ENCODE assay signal across 10 cellular contexts in genomic region chr10:103491729-103492364, GRCh38. TPM values are rescaled to one million over a fixed set of nuclear protein-coding genes. Genes with fewer than 3 reads are reported as not detected.
DNase-seq lines count a peak whose midpoint lies in the region; FAIRE-seq and TF ChIP-seq lines count a peak whose summit lies in the region.
"Had no signal": no experiment of that assay in that cellular context is flagged by ENCODE, and none has a peak within 500 bp of the region (broad histone marks: within the 10 kb centered on the region; RNA-seq: fewer than 3 reads in every experiment).

No MANE protein-coding gene starts in this region.

- BruUV-seq in MCF 10A (replicated peaks; lab: Mats Ljungman, UMichigan): no TSS peak

- H3K27ac ChIP-seq in breast epithelium (no peak overlapping the region), kidney (ENCODE audit: low read depth in 2 of 2, low read length in 2 of 2) (no peak overlapping the region), uterus (peak overlapping the region; percentile 87 to 89), testis (no peak overlapping the region), substantia nigra (ENCODE audit: low read depth, low read length, poor library complexity, severe bottlenecking) (no peak overlapping the region)

- CTCF ChIA-PET in MCF 10A (lab: Yijun Ruan, JAX): interaction anchor here (0.5 to 1.7 kb wide), 5 partner anchors 11 to 95 kb away, joined by 3 to 5 read pairs (median 3); partner anchors contain the start of gene PDCD11

- no peaks in the 10 kb centered on the region for H3K36me3 Mint-ChIP-seq in MCF 10A (ENCODE audit: insufficient read depth, unreplicated experiment)
- no peaks in the 10 kb centered on the region for H3K36me3 Mint-ChIP-seq in activated T-helper 1 cell treated with anti-CD3 and anti-CD28 coated beads, Interleukin-12 subunit alpha, Interleukin-12 subunit beta, Interleukin-2, Interleukin-4 antibody, amounts not matched to agents 30 ng/mL and 10 ng/mL and 1 ng/mL, durations not matched to agents 14 hours and 24 hours and 36 hours (ENCODE audit: low read depth)

- peaks cover 25% of the 10 kb centered on the region for H3K4me1 Mint-ChIP-seq in MCF 10A (ENCODE audit: insufficient read depth, unreplicated experiment)
- peaks cover 33% of the 10 kb centered on the region for H3K4me1 Mint-ChIP-seq in activated T-helper 1 cell treated with anti-CD3 and anti-CD28 coated beads, Interleukin-12 subunit alpha, Interleukin-12 subunit beta, Interleukin-2, Interleukin-4 antibody, amounts not matched to agents 30 ng/mL and 10 ng/mL and 1 ng/mL, durations not matched to agents 14 hours and 24 hours and 36 hours (ENCODE audit: low read depth)

- DNase-seq in MCF 10A (ENCODE audit: unreplicated experiment) (peak; percentile 80), breast epithelium (ENCODE audit: low spot score in 2 of 2) (no peak), kidney (peak; percentile 74), uterus (peak; percentile 72 to 88), testis (no peak), midbrain (lab: John Stamatoyannopoulos, UW) (no peak), substantia nigra (lab: John Stamatoyannopoulos, UW) (no peak)
- no peak for DNase-seq in activated T-helper 1 cell treated with anti-CD3 and anti-CD28 coated beads, Interleukin-12 subunit alpha, Interleukin-12 subunit beta, Interleukin-2, Interleukin-4 antibody, amounts not matched to agents 30 ng/mL and 10 ng/mL and 1 ng/mL, durations not matched to agents 14 hours and 24 hours and 36 hours (ENCODE audit: low spot score)
- DNase-seq: activated B cell treated with CpG ODN at 0.5 μM for 24 hours had no signal

- H3K9me3 ChIP-seq in breast epithelium (no peaks in the 10 kb centered on the region), kidney (ENCODE audit: control insufficient read depth in 1 of 2, low read length in 2 of 2) (no peaks in the 10 kb centered on the region), uterus (no peaks in the 10 kb centered on the region), testis (no peaks in the 10 kb centered on the region)

- peaks cover 0 to 20% of the 10 kb centered on the region in 2 donors for H3K27me3 ChIP-seq in breast epithelium
- no peaks in the 10 kb centered on the region for H3K27me3 ChIP-seq in uterus
- no peaks in the 10 kb centered on the region for H3K27me3 ChIP-seq in testis

- no peak for FAIRE-seq in kidney (lab: Jason Lieb, UNC)

- intact Hi-C loops in MCF 10A (cut with micrococcal nuclease): no loop called here
- intact Hi-C loops in breast epithelium (cut with DNase I; ENCODE audit: low total_unique reads): no loop called here
- intact Hi-C loops in activated T-helper 1 cell treated with anti-CD3 and anti-CD28 coated beads, Interleukin-12 subunit alpha, Interleukin-12 subunit beta, Interleukin-2, Interleukin-4 antibody, amounts not matched to agents 30 ng/mL and 10 ng/mL and 1 ng/mL, durations not matched to agents 14 hours and 24 hours and 36 hours (cut with micrococcal nuclease): loop anchor here (5.0 to 10.0 kb wide), 2 partner anchors 205 to 577 kb away; partner anchors contain the start of gene CNNM2
- intact Hi-C loops in kidney (cut with DNase I): no loop called here
- intact Hi-C loops in uterus (cut with DNase I; ENCODE audit: low total_unique reads): no loop called here
- intact Hi-C loops in testis (cut with DNase I; ENCODE audit: low total_unique reads): no loop called here

- H3K4me1 ChIP-seq in breast epithelium: no peaks in the 10 kb centered on the region
- peaks cover 0 to 4% of the 10 kb centered on the region in 2 donors for H3K4me1 ChIP-seq in kidney (ENCODE audit: control insufficient read depth in 1 of 2, insufficient read depth in 1 of 2, low read depth in 1 of 2, low read length in 2 of 2)
- peaks cover 4 to 11% of the 10 kb centered on the region in 2 donors for H3K4me1 ChIP-seq in uterus
- H3K4me1 ChIP-seq in testis: no peaks in the 10 kb centered on the region

- peak overlapping the region; percentile 0 for H3K27ac Mint-ChIP-seq in MCF 10A (ENCODE audit: low read depth, unreplicated experiment)
- H3K27ac Mint-ChIP-seq in activated T-helper 1 cell treated with anti-CD3 and anti-CD28 coated beads, Interleukin-12 subunit alpha, Interleukin-12 subunit beta, Interleukin-2, Interleukin-4 antibody, amounts not matched to agents 30 ng/mL and 10 ng/mL and 1 ng/mL, durations not matched to agents 14 hours and 24 hours and 36 hours: peak overlapping the region; percentile 42

- H3K27me3 Mint-ChIP-seq in MCF 10A (ENCODE audit: insufficient read depth, unreplicated experiment): peaks cover 17% of the 10 kb centered on the region
- peaks cover 43% of the 10 kb centered on the region for H3K27me3 Mint-ChIP-seq in activated T-helper 1 cell treated with anti-CD3 and anti-CD28 coated beads, Interleukin-12 subunit alpha, Interleukin-12 subunit beta, Interleukin-2, Interleukin-4 antibody, amounts not matched to agents 30 ng/mL and 10 ng/mL and 1 ng/mL, durations not matched to agents 14 hours and 24 hours and 36 hours (ENCODE audit: insufficient read depth)

- H3K9ac ChIP-seq in kidney (ENCODE audit: low read length in 2 of 2): no peak overlapping the region

- POLR2A ChIA-PET in MCF 10A (lab: Yijun Ruan, JAX): interaction anchor here (0.7 to 1.0 kb wide), 2 partner anchors 19 to 101 kb away, joined by 3 read pairs; no protein-coding TSS in a partner anchor

- no peaks in the 10 kb centered on the region for H3K9me3 Mint-ChIP-seq in MCF 10A (ENCODE audit: unreplicated experiment)
- no peaks in the 10 kb centered on the region for H3K9me3 Mint-ChIP-seq in activated T-helper 1 cell treated with anti-CD3 and anti-CD28 coated beads, Interleukin-12 subunit alpha, Interleukin-12 subunit beta, Interleukin-2, Interleukin-4 antibody, amounts not matched to agents 30 ng/mL and 10 ng/mL and 1 ng/mL, durations not matched to agents 14 hours and 24 hours and 36 hours
- H3K9me3 Mint-ChIP-seq: activated B cell treated with CpG ODN at 0.5 μM for 24 hours had no signal

- H3K4me3 Mint-ChIP-seq in MCF 10A (ENCODE audit: unreplicated experiment): peak overlapping the region; percentile 5
- peak overlapping the region; percentile 51 for H3K4me3 Mint-ChIP-seq in activated T-helper 1 cell treated with anti-CD3 and anti-CD28 coated beads, Interleukin-12 subunit alpha, Interleukin-12 subunit beta, Interleukin-2, Interleukin-4 antibody, amounts not matched to agents 30 ng/mL and 10 ng/mL and 1 ng/mL, durations not matched to agents 14 hours and 24 hours and 36 hours
- H3K4me3 Mint-ChIP-seq: activated B cell treated with CpG ODN at 0.5 μM for 24 hours had no signal

- H3K4me3 ChIP-seq in breast epithelium (no peak overlapping the region), kidney (ENCODE audit: low read length in 2 of 2) (no peak overlapping the region), uterus (no peak overlapping the region), testis (no peak overlapping the region)

- WGBS in testis, 2 donors: 53 to 57% methylated on average over 7 of the region's 7 CpGs

- no peak for TF ChIP-seq POLR2A in breast epithelium (IDR thresholded peaks at IDR 0.05)
- TF ChIP-seq POLR2A in uterus (IDR thresholded peaks at IDR 0.05): no peak
- no peak for TF ChIP-seq POLR2A in testis (IDR thresholded peaks at IDR 0.05)

- H3K36me3 ChIP-seq in breast epithelium (no peaks in the 10 kb centered on the region), kidney (ENCODE audit: control insufficient read depth in 1 of 2, insufficient read depth in 2 of 2, low read length in 2 of 2) (no peaks in the 10 kb centered on the region), uterus (no peaks in the 10 kb centered on the region), testis (ENCODE audit: low read depth, missing control alignments) (no peaks in the 10 kb centered on the region)

- no peak for TF ChIP-seq CTCF in MCF 10A (IDR thresholded peaks at IDR 0.05; ENCODE audit: unreplicated experiment)
- no peak for TF ChIP-seq CTCF in breast epithelium (IDR thresholded peaks at IDR 0.05)
- no peak for TF ChIP-seq CTCF in kidney (IDR thresholded peaks at IDR 0.05; ENCODE audit: borderline replicate concordance, extremely low read depth, insufficient read depth)
- TF ChIP-seq CTCF in uterus (IDR thresholded peaks at IDR 0.05): no peak
- no peak for TF ChIP-seq CTCF in testis (IDR thresholded peaks at IDR 0.05)

RNA-seq across cellular contexts. Expression of gene NEURL1, which starts 1.7 kb away (rescaled TPM):
- total RNA-seq in MCF 10A (2022) (0.20 TPM in 1 of 2 replicates, not detected in the other), breast epithelium (1 to 10 TPM in 1 of 3 donors, under 1 TPM in 2; 0.16 to 1.5 (median 0.33) TPM), kidney (1.2 TPM), uterus (10 to 100 TPM in 2 of 4 donors, 1 to 10 TPM in 2; 3.8 to 46.1 (median 14.1) TPM), testis (10 to 100 TPM; 17.8 to 21.9 TPM)
- total RNA-seq in activated T-helper 1 cell treated with anti-CD3 and anti-CD28 coated beads, Interleukin-12 subunit alpha, Interleukin-12 subunit beta, Interleukin-2, Interleukin-4 antibody, amounts not matched to agents 30 ng/mL and 10 ng/mL and 1 ng/mL, durations not matched to agents 14 hours and 24 hours and 36 hours: 3.4 and 3.6 TPM in 2 replicates
- polyA plus RNA-seq in kidney (ENCODE audit: insufficient read depth, low read depth, low replicate concordance) (1.2 TPM), testis (ENCODE audit: insufficient read depth, low read depth, low replicate concordance) (19.8 TPM)
- total RNA-seq: subcutaneous adipose tissue had no signal

RNA-seq across cellular contexts. Expression of gene CALHM3, which starts 12.8 kb away (rescaled TPM):
- not detected in 2 replicates for total RNA-seq in MCF 10A (2022)
- not detected for total RNA-seq in breast epithelium
- total RNA-seq in activated T-helper 1 cell treated with anti-CD3 and anti-CD28 coated beads, Interleukin-12 subunit alpha, Interleukin-12 subunit beta, Interleukin-2, Interleukin-4 antibody, amounts not matched to agents 30 ng/mL and 10 ng/mL and 1 ng/mL, durations not matched to agents 14 hours and 24 hours and 36 hours: not detected in 2 replicates
- not detected for total RNA-seq in kidney
- polyA plus RNA-seq in kidney (ENCODE audit: insufficient read depth, low read depth, low replicate concordance): not detected
- not detected for total RNA-seq in uterus
- total RNA-seq in testis: under 1 TPM; 0.39 to 0.93 TPM
- 0.88 TPM for polyA plus RNA-seq in testis (ENCODE audit: insufficient read depth, low read depth, low replicate concordance)
- total RNA-seq: activated B cell treated with CpG ODN at 0.5 μM for 24 hours, subcutaneous adipose tissue had no signal

RNA-seq across cellular contexts. Expression of gene CALHM1, which starts 33.1 kb away (rescaled TPM):
- not detected in 2 replicates for total RNA-seq in MCF 10A (2022)
- not detected for total RNA-seq in breast epithelium
- not detected in 2 replicates for total RNA-seq in activated T-helper 1 cell treated with anti-CD3 and anti-CD28 coated beads, Interleukin-12 subunit alpha, Interleukin-12 subunit beta, Interleukin-2, Interleukin-4 antibody, amounts not matched to agents 30 ng/mL and 10 ng/mL and 1 ng/mL, durations not matched to agents 14 hours and 24 hours and 36 hours
- not detected for total RNA-seq in kidney
- not detected for polyA plus RNA-seq in kidney (ENCODE audit: insufficient read depth, low read depth, low replicate concordance)
- total RNA-seq in uterus: not detected
- total RNA-seq in testis: under 1 TPM; 0.24 to 0.50 TPM
- not detected for polyA plus RNA-seq in testis (ENCODE audit: insufficient read depth, low read depth, low replicate concordance)
- total RNA-seq: subcutaneous adipose tissue had no signal

RNA-seq across cellular contexts. Expression of gene CALHM2, which starts 39.7 kb away (rescaled TPM):
- total RNA-seq in MCF 10A (2022): 4.2 TPM in 2 replicates
- total RNA-seq in breast epithelium: 10 to 100 TPM; 38.9 to 98.3 (median 58.3) TPM
- 18.6 and 19.1 TPM in 2 replicates for total RNA-seq in activated T-helper 1 cell treated with anti-CD3 and anti-CD28 coated beads, Interleukin-12 subunit alpha, Interleukin-12 subunit beta, Interleukin-2, Interleukin-4 antibody, amounts not matched to agents 30 ng/mL and 10 ng/mL and 1 ng/mL, durations not matched to agents 14 hours and 24 hours and 36 hours
- total RNA-seq in kidney: 26.0 TPM
- 8.0 TPM for polyA plus RNA-seq in kidney (ENCODE audit: insufficient read depth, low read depth, low replicate concordance)
- total RNA-seq in uterus: 10 to 100 TPM; 29.7 to 98.7 (median 46.8) TPM
- 10 to 100 TPM; 53.1 to 78.6 TPM for total RNA-seq in testis
- 43.5 TPM for polyA plus RNA-seq in testis (ENCODE audit: insufficient read depth, low read depth, low replicate concordance)

Comparison
In these comparisons a context has a peak if more than half of its experiments do, and no peak if none do; other contexts are left out.
1. DNase-seq: peak in MCF 10A (single experiment), kidney (single experiment) and uterus (2 of 2); none in breast epithelium (0 of 2), activated T-helper 1 cell treated with anti-CD3 and anti-CD28 coated beads, Interleukin-12 subunit alpha, Interleukin-12 subunit beta, Interleukin-2, Interleukin-4 antibody, amounts not matched to agents 30 ng/mL and 10 ng/mL and 1 ng/mL, durations not matched to agents 14 hours and 24 hours and 36 hours (single experiment), testis (single experiment), midbrain (single experiment) and substantia nigra (0 of 49).
2. H3K27ac ChIP-seq: peak in uterus (2 of 2); none in breast epithelium (0 of 2), kidney (0 of 2), testis (0 of 2) and substantia nigra (single experiment).